ENCODE assay signal across 1 cellular context in the genomic region with DNA sequence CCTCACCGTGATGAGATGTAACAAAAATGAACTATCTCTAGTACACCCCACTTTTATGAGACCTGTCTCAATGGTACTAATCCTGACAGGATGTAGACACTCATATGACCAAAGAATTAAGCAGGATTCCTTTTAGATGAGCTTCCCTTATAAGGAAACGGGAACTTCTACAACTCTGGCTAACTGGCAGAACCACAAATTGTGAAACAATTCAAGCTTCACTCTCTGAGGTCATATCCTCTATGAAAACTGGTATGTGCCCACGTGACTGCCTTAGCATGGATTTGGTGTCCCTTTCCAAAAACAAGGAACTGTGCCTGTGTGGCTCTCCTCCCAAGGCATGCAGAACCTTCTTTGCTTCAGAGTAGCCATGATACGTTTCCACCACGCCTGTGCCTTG.
TF ChIP-seq lines count a peak whose summit lies in the region.

No MANE protein-coding gene starts in this region.

TF ChIP-seq in Ishikawa, 13 proteins besides CTCF, POLR2A, EP300 and RAD21 (continued from another document):
- TF ChIP-seq, protein P1, sequence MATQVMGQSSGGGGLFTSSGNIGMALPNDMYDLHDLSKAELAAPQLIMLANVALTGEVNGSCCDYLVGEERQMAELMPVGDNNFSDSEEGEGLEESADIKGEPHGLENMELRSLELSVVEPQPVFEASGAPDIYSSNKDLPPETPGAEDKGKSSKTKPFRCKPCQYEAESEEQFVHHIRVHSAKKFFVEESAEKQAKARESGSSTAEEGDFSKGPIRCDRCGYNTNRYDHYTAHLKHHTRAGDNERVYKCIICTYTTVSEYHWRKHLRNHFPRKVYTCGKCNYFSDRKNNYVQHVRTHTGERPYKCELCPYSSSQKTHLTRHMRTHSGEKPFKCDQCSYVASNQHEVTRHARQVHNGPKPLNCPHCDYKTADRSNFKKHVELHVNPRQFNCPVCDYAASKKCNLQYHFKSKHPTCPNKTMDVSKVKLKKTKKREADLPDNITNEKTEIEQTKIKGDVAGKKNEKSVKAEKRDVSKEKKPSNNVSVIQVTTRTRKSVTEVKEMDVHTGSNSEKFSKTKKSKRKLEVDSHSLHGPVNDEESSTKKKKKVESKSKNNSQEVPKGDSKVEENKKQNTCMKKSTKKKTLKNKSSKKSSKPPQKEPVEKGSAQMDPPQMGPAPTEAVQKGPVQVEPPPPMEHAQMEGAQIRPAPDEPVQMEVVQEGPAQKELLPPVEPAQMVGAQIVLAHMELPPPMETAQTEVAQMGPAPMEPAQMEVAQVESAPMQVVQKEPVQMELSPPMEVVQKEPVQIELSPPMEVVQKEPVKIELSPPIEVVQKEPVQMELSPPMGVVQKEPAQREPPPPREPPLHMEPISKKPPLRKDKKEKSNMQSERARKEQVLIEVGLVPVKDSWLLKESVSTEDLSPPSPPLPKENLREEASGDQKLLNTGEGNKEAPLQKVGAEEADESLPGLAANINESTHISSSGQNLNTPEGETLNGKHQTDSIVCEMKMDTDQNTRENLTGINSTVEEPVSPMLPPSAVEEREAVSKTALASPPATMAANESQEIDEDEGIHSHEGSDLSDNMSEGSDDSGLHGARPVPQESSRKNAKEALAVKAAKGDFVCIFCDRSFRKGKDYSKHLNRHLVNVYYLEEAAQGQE (IDR thresholded peaks at IDR 0.05; ENCODE audit: low read depth), result no peak
- TF ChIP-seq, protein P2, sequence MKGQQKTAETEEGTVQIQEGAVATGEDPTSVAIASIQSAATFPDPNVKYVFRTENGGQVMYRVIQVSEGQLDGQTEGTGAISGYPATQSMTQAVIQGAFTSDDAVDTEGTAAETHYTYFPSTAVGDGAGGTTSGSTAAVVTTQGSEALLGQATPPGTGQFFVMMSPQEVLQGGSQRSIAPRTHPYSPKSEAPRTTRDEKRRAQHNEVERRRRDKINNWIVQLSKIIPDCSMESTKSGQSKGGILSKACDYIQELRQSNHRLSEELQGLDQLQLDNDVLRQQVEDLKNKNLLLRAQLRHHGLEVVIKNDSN (IDR thresholded peaks at IDR 0.05), result peak; percentile 94
- no peak for TF ChIP-seq EGR1 (IDR thresholded peaks at IDR 0.05)
- TF ChIP-seq TEAD4 (IDR thresholded peaks at IDR 0.05), result peak; percentile 57
- TF ChIP-seq, protein P3, sequence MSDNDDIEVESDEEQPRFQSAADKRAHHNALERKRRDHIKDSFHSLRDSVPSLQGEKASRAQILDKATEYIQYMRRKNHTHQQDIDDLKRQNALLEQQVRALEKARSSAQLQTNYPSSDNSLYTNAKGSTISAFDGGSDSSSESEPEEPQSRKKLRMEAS (IDR thresholded peaks at IDR 0.05), result 0 out of 2 replicates have a peak, but pooled peaks have one; percentile 12
- peak; percentile 55; the same call in 1 of the 2 replicates for TF ChIP-seq CREB1 (IDR thresholded peaks at IDR 0.05; ENCODE audit: low read depth)
- TF ChIP-seq YY1 (IDR thresholded peaks at IDR 0.05; ENCODE audit: low read depth), result no peak
- no peak for TF ChIP-seq TAF1 (IDR thresholded peaks at IDR 0.05; ENCODE audit: low read depth)
- TF ChIP-seq NFIC (IDR thresholded peaks at IDR 0.05), result no peak
- no peak for TF ChIP-seq FOXM1 (IDR thresholded peaks at IDR 0.05; ENCODE audit: borderline replicate concordance, low read depth)
- no peak for TF ChIP-seq TCF12 (IDR thresholded peaks at IDR 0.05; ENCODE audit: low read depth)
